Comparison of ENCODE assay signal across 24 cellular contexts in genomic region chr10:124248646-124249045, GRCh38.
"Had no signal": no experiment of that assay in that cellular context is flagged by ENCODE, and none has a peak within 500 bp of the region (broad histone marks: within the 10 kb centered on the region; RNA-seq: fewer than 3 reads in every experiment).

No MANE protein-coding gene starts in this region.

- H3K27me3 ChIP-seq: breast epithelium, SJSA1 had no signal

- FAIRE-seq: RCC 7860, TTC549 had no signal

- H3K4me2 ChIP-seq: KMS-11 had no signal

- H3K4me1 ChIP-seq: breast epithelium, SJSA1 had no signal

- H3K27ac Mint-ChIP-seq: activated B cell treated with CpG ODN at 0.5 μM for 24 hours; activated CD4-positive, alpha-beta T cell treated with anti-CD3 and anti-CD28 coated beads, Interleukin-2, amount 10 ng/mL, durations not matched to agents 24 days and 14 days; activated T-helper 17 cell treated with anti-CD3 and anti-CD28 coated beads, Interleukin-2, amount 50 U/mL, for 72 hours; T-helper 17 cell had no signal

- H3K9ac ChIP-seq: KMS-11 had no signal

- DNase-seq: activated B cell treated with CpG ODN at 0.5 μM for 24 hours; activated CD4-positive, alpha-beta T cell treated with anti-CD3 and anti-CD28 coated beads for 1 hour; activated CD4-positive, alpha-beta T cell treated with anti-CD3 and anti-CD28 coated beads, Interleukin-2, amount 10 ng/mL, durations not matched to agents 24 days and 14 days; activated CD4-positive, alpha-beta T cell treated with anti-CD3 and anti-CD28 coated beads, Interleukin-2, amount 50 U/mL, for 48 hours; activated CD8-positive, alpha-beta memory T cell treated with anti-CD3 and anti-CD28 coated beads for 24 hours; activated naive CD4-positive, alpha-beta T cell treated with anti-CD3 and anti-CD28 coated beads, Interleukin-2, amount 50 U/mL, for 16 hours; activated T-cell treated with anti-CD3 and anti-CD28 coated beads, Interleukin-2, amount 50 U/mL, for 48 hours; central memory CD4-positive, alpha-beta T cell; NCI-H1092; NCI-H1417; NCI-H1930; NCI-H345; NCI-H510A; NCI-H526 treated with DMSO at 0.1 percent for 48 hours; NCI-H82; SHP77; T-helper 17 cell; T1000 had no signal

- H3K27ac ChIP-seq: breast epithelium, KMS-11, SJSA1 had no signal

- H3K27me3 Mint-ChIP-seq: activated B cell treated with CpG ODN at 0.5 μM for 24 hours; activated CD4-positive, alpha-beta T cell treated with anti-CD3 and anti-CD28 coated beads, Interleukin-2, amount 10 ng/mL, durations not matched to agents 24 days and 14 days; activated T-helper 17 cell treated with anti-CD3 and anti-CD28 coated beads, Interleukin-2, amount 50 U/mL, for 72 hours had no signal

- ATAC-seq: activated T-helper 17 cell treated with anti-CD3 and anti-CD28 coated beads, Interleukin-2, amount 50 U/mL, for 72 hours; T-helper 17 cell had no signal

- H3K36me3 ChIP-seq: breast epithelium, SJSA1 had no signal

- H3K4me3 Mint-ChIP-seq: activated B cell treated with CpG ODN at 0.5 μM for 24 hours; activated CD4-positive, alpha-beta T cell treated with anti-CD3 and anti-CD28 coated beads, Interleukin-2, amount 10 ng/mL, durations not matched to agents 24 days and 14 days; activated T-helper 17 cell treated with anti-CD3 and anti-CD28 coated beads, Interleukin-2, amount 50 U/mL, for 72 hours; T-helper 17 cell had no signal

- H3K4me1 Mint-ChIP-seq: activated CD4-positive, alpha-beta T cell treated with anti-CD3 and anti-CD28 coated beads, Interleukin-2, amount 10 ng/mL, durations not matched to agents 24 days and 14 days; activated T-helper 17 cell treated with anti-CD3 and anti-CD28 coated beads, Interleukin-2, amount 50 U/mL, for 72 hours had no signal

- H3K9me3 ChIP-seq: breast epithelium, SJSA1 had no signal

- H3K4me3 ChIP-seq: breast epithelium, SJSA1 had no signal

- H3K9me3 Mint-ChIP-seq: activated B cell treated with CpG ODN at 0.5 μM for 24 hours; activated CD4-positive, alpha-beta T cell treated with anti-CD3 and anti-CD28 coated beads, Interleukin-2, amount 10 ng/mL, durations not matched to agents 24 days and 14 days; activated T-helper 17 cell treated with anti-CD3 and anti-CD28 coated beads, Interleukin-2, amount 50 U/mL, for 72 hours had no signal
